ENCODE assay signal across 25 cellular contexts in the genomic region with DNA sequence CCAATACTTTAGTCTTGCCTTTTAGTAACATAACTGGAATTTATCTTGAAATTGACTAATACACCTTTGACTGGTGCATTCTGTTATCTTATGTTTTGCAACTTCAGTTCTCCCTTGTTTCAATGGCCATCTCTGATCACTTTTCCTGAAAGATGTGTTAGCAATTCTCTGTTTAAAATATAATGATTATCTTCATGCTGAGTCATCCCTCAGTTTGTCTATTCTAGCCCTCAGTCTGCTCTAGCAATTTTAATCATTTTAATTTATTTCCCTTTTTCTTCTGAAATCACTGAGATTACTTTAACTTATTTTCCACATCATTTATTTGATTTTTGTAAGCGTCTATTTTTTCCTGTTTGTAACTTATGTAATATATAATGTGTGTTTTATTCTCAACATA.
"Had no signal": no experiment of that assay in that cellular context is flagged by ENCODE, and none has a peak within 500 bp of the region (broad histone marks: within the 10 kb centered on the region; RNA-seq: fewer than 3 reads in every experiment).

No MANE protein-coding gene starts in this region.

- H3K9ac ChIP-seq: KMS-11 had no signal

- DNase-seq: Kasumi-1; MM.1S; NCI-H1092 treated with DMSO at 0.1 percent for 48 hours; NCI-H1436; NCI-H187; NCI-H2029; NCI-H2081 treated with DMSO at 0.1 percent for 48 hours; NCI-H2171; NCI-H226; NCI-H446; NCI-H510A; NCI-H524 treated with DMSO at 0.1 percent for 48 hours; NCI-H69; NCI-H774; NK-92 treated with Interleukin-12 subunit alpha and Interleukin-12 subunit beta, amount 100 ng/mL, for 24 hours; Peyer's patch; Right ventricle myocardium superior; SIG-M5; SW 1271; T-cell had no signal

- H3K4me1 ChIP-seq: Peyer's patch, SJSA1 had no signal

- H3K27ac Mint-ChIP-seq: T-cell had no signal

- H3K4me2 ChIP-seq: KMS-11, PC-9 had no signal

- ATAC-seq: T-cell had no signal

- H3K36me3 Mint-ChIP-seq: T-cell had no signal

- H3K9me3 ChIP-seq: Peyer's patch, SJSA1 had no signal

- H3K4me1 Mint-ChIP-seq: T-cell had no signal

- H3K9me3 Mint-ChIP-seq: T-cell had no signal

- H3K27ac ChIP-seq: KMS-11, PC-9, Peyer's patch, SJSA1, SK-N-MC had no signal

- H3K4me3 Mint-ChIP-seq: T-cell had no signal

- H3K36me3 ChIP-seq: Peyer's patch, SJSA1 had no signal

- H3K4me3 ChIP-seq: PC-9, Peyer's patch, SJSA1, SK-N-MC had no signal

- H3K27me3 ChIP-seq: Peyer's patch, SJSA1 had no signal

- FAIRE-seq: HTR-8/SVneo had no signal

- H2AFZ ChIP-seq: PC-9 had no signal
